In the genomic region with DNA sequence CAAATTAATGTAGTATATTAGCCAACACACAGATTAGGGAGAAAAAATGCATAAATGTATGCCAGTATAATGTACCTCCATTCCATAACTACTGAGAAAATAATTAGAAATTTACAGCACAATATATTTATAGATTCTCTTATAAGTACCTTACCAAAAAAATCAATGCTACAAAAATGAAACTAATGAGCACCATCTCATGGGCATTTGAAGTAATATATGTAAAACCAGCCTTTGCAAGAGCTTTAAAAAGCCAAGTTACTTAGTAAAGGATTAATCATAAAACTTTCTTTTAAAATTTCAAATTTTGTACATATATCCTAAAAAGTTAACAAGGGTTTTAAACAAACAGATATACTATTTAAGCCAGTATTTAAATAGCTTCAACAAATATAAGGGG, we compare ENCODE assay signal across 30 cellular contexts. TPM values are rescaled to one million over a fixed set of nuclear protein-coding genes. Genes with fewer than 3 reads are reported as not detected.
A peak's percentile ranks its signal among the peaks of the same experiment; 100 is the strongest.
DNase-seq lines count a peak whose midpoint lies in the region; ATAC-seq, FAIRE-seq and TF ChIP-seq lines count a peak whose summit lies in the region.
"Had no signal": no experiment of that assay in that cellular context is flagged by ENCODE, and none has a peak within 500 bp of the region (broad histone marks: within the 10 kb centered on the region; RNA-seq: fewer than 3 reads in every experiment).

No MANE protein-coding gene starts in this region.

- no peaks in the 10 kb centered on the region for H3K9me3 ChIP-seq in vagina
- H3K9me3 ChIP-seq: ascending aorta, gastroesophageal sphincter, tibial artery had no signal

- H3K4me3 ChIP-seq in vagina, result no peak overlapping the region
- H3K4me3 ChIP-seq: ascending aorta; BLaER1 treated with 17β-estradiol and CSF1 and Interleukin-3, amounts not matched to agents 10 nM and 100 nM; dorsolateral prefrontal cortex; gastroesophageal sphincter; K562; tibial artery had no signal

- H3K27me3 ChIP-seq in vagina, result no peaks in the 10 kb centered on the region
- H3K27me3 ChIP-seq: ascending aorta; BLaER1 treated with 17β-estradiol and CSF1 and Interleukin-3, amounts not matched to agents 10 nM and 100 nM; dorsolateral prefrontal cortex; gastroesophageal sphincter; tibial artery had no signal

- peak; percentile 28 for FAIRE-seq in TTC549 (lab: Jason Lieb, UNC)
- FAIRE-seq: H54, K562 had no signal

- intact Hi-C loops in vagina (cut with DNase I), result no loop called here

- no peak for TF ChIP-seq POLR2A in vagina (IDR thresholded peaks at IDR 0.05)

- no peak overlapping the region for H3K27ac ChIP-seq in vagina
- H3K27ac ChIP-seq: ascending aorta; BLaER1 treated with 17β-estradiol and CSF1 and Interleukin-3, amounts not matched to agents 10 nM and 100 nM; dorsolateral prefrontal cortex; gastroesophageal sphincter; tibial artery had no signal

- no peak for TF ChIP-seq CTCF in vagina (IDR thresholded peaks at IDR 0.05)

- no peaks in the 10 kb centered on the region for H3K36me3 ChIP-seq in vagina
- H3K36me3 ChIP-seq: ascending aorta, gastroesophageal sphincter, tibial artery had no signal

- in situ Hi-C loops in ACHN (cut with HindIII; ENCODE audit: low pct_ligation_motif_present, low pct_unique_long_range_greater_than_20kb, low sequenced_read_pairs), result no loop called here

- DNase-seq in ACHN, result peak; percentile 9
- DNase-seq in HCEC 1CT, result peak; percentile 5
- DNase-seq in fibroblast of peridontal ligament (ENCODE audit: extremely low read depth), result peak; percentile 26
- no peak for DNase-seq in effector CD4-positive, alpha-beta T cell
- no peak for DNase-seq in vagina (ENCODE audit: extremely low spot score in 2 of 2)
- DNase-seq: activated CD4-positive, alpha-beta T cell treated with anti-CD3 and anti-CD28 coated beads for 48 hours; activated CD8-positive, alpha-beta memory T cell treated with anti-CD3 and anti-CD28 coated beads for 24 hours; activated T-cell treated with anti-CD3 and anti-CD28 coated beads for 4 hours; Calu3; DMS79; dorsolateral prefrontal cortex; hippocampal formation; mammary epithelial cell; MM.1S; NCI-H2029; NCI-H524; nephron progenitor cell; SHP77; stimulated activated CD4-positive, alpha-beta T cell treated with anti-CD3 and anti-CD28 coated beads, Interleukin-15, amount 100 ng/mL, for 24 hours; stimulated activated CD4-positive, alpha-beta T cell treated with anti-CD3 and anti-CD28 coated beads, Interleukin-4, amount 100 ng/mL, for 4 hours; T1000; tibial artery had no signal

- ATAC-seq in GM21619 (IDR thresholded peaks at IDR 0.05; ENCODE audit: unreplicated experiment), result no peak
- no peak for ATAC-seq in GM18873 (IDR thresholded peaks at IDR 0.05; ENCODE audit: low FRiP score, unreplicated experiment)
- ATAC-seq: gastroesophageal sphincter, K562 had no signal

- peaks cover 22% of the 10 kb centered on the region for H3K4me1 ChIP-seq in vagina
- H3K4me1 ChIP-seq: ascending aorta had no signal

RNA-seq across cellular contexts. Expression of a gene that starts 43.2 kb away (rescaled TPM):
- total RNA-seq in vagina, result 68.0 TPM

Comparison
In these comparisons a context has a peak if more than half of its experiments do, and no peak if none do; other contexts are left out.
1. DNase-seq: peak in ACHN (single experiment), HCEC 1CT (single experiment) and fibroblast of peridontal ligament (single experiment); none in effector CD4-positive, alpha-beta T cell (single experiment) and vagina (0 of 2).